Comparison of ENCODE assay signal across 18 cellular contexts in the genomic region with DNA sequence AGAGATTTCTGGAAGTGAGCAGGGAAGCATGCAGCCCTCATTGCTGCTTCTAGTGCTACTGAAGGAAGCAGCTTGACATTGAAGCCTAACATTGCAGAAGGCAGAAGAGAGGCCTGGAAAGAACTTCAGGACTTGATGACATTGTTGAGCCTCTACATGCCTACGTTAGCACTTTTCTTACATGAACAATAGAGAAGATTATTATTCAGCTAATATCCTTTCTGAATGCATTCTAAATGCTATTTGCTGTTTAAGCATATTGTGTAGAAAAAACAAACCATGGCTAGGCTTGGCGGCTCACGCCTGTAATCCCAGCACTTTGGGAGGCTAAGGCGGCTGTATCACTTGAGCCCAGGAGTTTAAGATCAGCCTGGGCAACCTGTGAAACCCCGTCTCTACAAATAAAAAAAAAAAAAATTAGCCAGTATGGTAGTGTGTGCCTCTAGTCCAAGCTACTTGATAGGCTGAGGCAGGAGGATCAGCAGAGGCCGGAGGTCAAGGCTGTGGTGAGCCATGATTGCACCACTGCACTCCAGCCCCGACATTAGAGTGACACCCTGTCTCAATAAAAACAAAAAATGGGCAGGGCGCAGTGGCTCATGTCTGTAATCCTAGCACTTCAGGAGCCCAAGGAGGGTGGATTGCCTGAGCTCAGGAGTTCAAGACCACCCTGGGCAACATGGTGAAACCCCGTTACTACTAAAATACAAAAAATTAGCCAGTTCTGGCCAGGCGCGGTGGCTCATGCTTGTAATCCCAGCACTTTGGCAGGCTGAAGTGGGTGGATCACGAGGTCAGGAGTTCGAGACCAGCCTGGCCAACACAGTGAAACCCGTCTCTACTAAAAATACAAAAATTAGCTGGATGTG. TPM values are rescaled to one million over a fixed set of nuclear protein-coding genes. Genes with fewer than 3 reads are reported as not detected.
A peak's percentile ranks its signal among the peaks of the same experiment; 100 is the strongest.
DNase-seq lines count a peak whose midpoint lies in the region; ATAC-seq and TF ChIP-seq lines count a peak whose summit lies in the region.
"Had no signal": no experiment of that assay in that cellular context is flagged by ENCODE, and none has a peak within 500 bp of the region (broad histone marks: within the 10 kb centered on the region; RNA-seq: fewer than 3 reads in every experiment).

No MANE protein-coding gene starts in this region.

- H3K4me3 ChIP-seq in choroid plexus epithelial cell (ENCODE audit: low read depth, low read length) = no peak overlapping the region
- no peak overlapping the region for H3K4me3 ChIP-seq in lower leg skin (ENCODE audit: low read depth, poor library complexity, severe bottlenecking)
- H3K4me3 ChIP-seq: GM23248, MG63, pancreas, tibial nerve had no signal

- peak overlapping the region; percentile 94 for H3K4me3 Mint-ChIP-seq in natural killer cell treated with Interleukin-12 subunit alpha and Interleukin-12 subunit beta and Interleukin-15 and Interleukin-18, amount 100 ng/mL, for 72 hours
- H3K4me3 Mint-ChIP-seq in natural killer cell = no peak overlapping the region
- H3K4me3 Mint-ChIP-seq in osteocyte (ENCODE audit: unreplicated experiment) = no peak overlapping the region

- ATAC-seq in natural killer cell treated with Interleukin-12 subunit alpha and Interleukin-12 subunit beta and Interleukin-15 and Interleukin-18, amount 100 ng/mL, for 72 hours = no peak
- no peak for ATAC-seq in natural killer cell
- ATAC-seq: left colon; pancreas; stimulated activated memory B cell treated with anti-CD40 and anti-IgM and Interleukin-4, amounts not matched to agents 10 μg/mL and 1 μg/mL and 100 μg/mL, for 72 hours had no signal

- peak overlapping the region in 1 of 2 donors; percentile 86 for H3K27ac Mint-ChIP-seq in natural killer cell treated with Interleukin-12 subunit alpha and Interleukin-12 subunit beta and Interleukin-15 and Interleukin-18, amount 100 ng/mL, for 72 hours
- H3K27ac Mint-ChIP-seq in natural killer cell (no peak overlapping the region), osteocyte (ENCODE audit: unreplicated experiment) (no peak overlapping the region)

- H3K4me1 Mint-ChIP-seq in natural killer cell treated with Interleukin-12 subunit alpha and Interleukin-12 subunit beta and Interleukin-15 and Interleukin-18, amount 100 ng/mL, for 72 hours (ENCODE audit: low read depth in 2 of 2) = peaks cover 14 to 20% of the 10 kb centered on the region in 2 donors
- peaks cover 20 to 24% of the 10 kb centered on the region in 2 donors for H3K4me1 Mint-ChIP-seq in natural killer cell
- H3K4me1 Mint-ChIP-seq in osteocyte (ENCODE audit: unreplicated experiment) = peaks cover 21% of the 10 kb centered on the region

- TF ChIP-seq POLR2A in lower leg skin (IDR thresholded peaks at IDR 0.05) = no peak

- no peaks in the 10 kb centered on the region for H3K27me3 Mint-ChIP-seq in natural killer cell treated with Interleukin-12 subunit alpha and Interleukin-12 subunit beta and Interleukin-15 and Interleukin-18, amount 100 ng/mL, for 72 hours
- H3K27me3 Mint-ChIP-seq in natural killer cell (ENCODE audit: low read depth in 2 of 2) (no peaks in the 10 kb centered on the region), osteocyte (ENCODE audit: unreplicated experiment) (no peaks in the 10 kb centered on the region)
- H3K27me3 Mint-ChIP-seq: stimulated activated memory B cell treated with anti-CD40 and anti-IgM and Interleukin-4, amounts not matched to agents 10 μg/mL and 1 μg/mL and 100 μg/mL, for 72 hours had no signal

- no peaks in the 10 kb centered on the region for H3K9me3 Mint-ChIP-seq in natural killer cell treated with Interleukin-12 subunit alpha and Interleukin-12 subunit beta and Interleukin-15 and Interleukin-18, amount 100 ng/mL, for 72 hours
- H3K9me3 Mint-ChIP-seq in natural killer cell (no peaks in the 10 kb centered on the region), osteocyte (ENCODE audit: unreplicated experiment) (no peaks in the 10 kb centered on the region)
- H3K9me3 Mint-ChIP-seq: CD8-positive, alpha-beta memory T cell; stimulated activated memory B cell treated with anti-CD40 and anti-IgM and Interleukin-4, amounts not matched to agents 10 μg/mL and 1 μg/mL and 100 μg/mL, for 72 hours had no signal

- TF ChIP-seq CTCF in natural killer cell (IDR thresholded peaks at IDR 0.05) (no peak), choroid plexus epithelial cell (conservative IDR thresholded peaks at IDR 0.05; ENCODE audit: low read depth, low read length) (no peak), osteocyte (IDR thresholded peaks at IDR 0.05) (no peak), lower leg skin (IDR thresholded peaks at IDR 0.05) (no peak)

- no peak for DNase-seq in natural killer cell treated with Interleukin-12 subunit alpha and Interleukin-12 subunit beta and Interleukin-15 and Interleukin-18, amount 100 ng/mL, for 72 hours (ENCODE audit: low spot score)
- DNase-seq in natural killer cell (no peak), choroid plexus epithelial cell (ENCODE audit: low read depth) (peak; percentile 38), AG08395 (ENCODE audit: low spot score) (no peak), osteocyte (ENCODE audit: extremely low spot score, unreplicated experiment) (no peak), lower leg skin (ENCODE audit: low spot score in 2 of 2) (no peak)
- DNase-seq: CD8-positive, alpha-beta memory T cell; effector CD4-positive, alpha-beta T cell; GM23248; hippocampal formation; left colon; MG63; NCI-H2081; NCI-H526; pancreas; small intestine had no signal

- intact Hi-C loops in natural killer cell (cut with micrococcal nuclease) = loop anchor here (5.0 kb wide), 1 partner anchor 35 kb away; a partner anchor contains a TSS
- intact Hi-C loops in lower leg skin (cut with DNase I; ENCODE audit: low total_unique reads) = no loop called here

- peaks cover 7% of the 10 kb centered on the region for H3K36me3 Mint-ChIP-seq in natural killer cell treated with Interleukin-12 subunit alpha and Interleukin-12 subunit beta and Interleukin-15 and Interleukin-18, amount 100 ng/mL, for 72 hours
- H3K36me3 Mint-ChIP-seq in natural killer cell (no peaks in the 10 kb centered on the region), osteocyte (ENCODE audit: unreplicated experiment) (no peaks in the 10 kb centered on the region)
- H3K36me3 Mint-ChIP-seq: stimulated activated memory B cell treated with anti-CD40 and anti-IgM and Interleukin-4, amounts not matched to agents 10 μg/mL and 1 μg/mL and 100 μg/mL, for 72 hours had no signal

- WGBS in lower leg skin, 2 donors = 82% methylated on average over 14 of the region's 14 CpGs

RNA-seq across cellular contexts. Expression of a gene that starts 2.2 kb away (rescaled TPM):
- total RNA-seq in natural killer cell treated with Interleukin-12 subunit alpha and Interleukin-12 subunit beta and Interleukin-15 and Interleukin-18, amount 100 ng/mL, for 72 hours = 100 to 1,000 TPM in 1 of 2 donors, 10 to 100 TPM in 1; 90.2 to 199 TPM
- total RNA-seq in natural killer cell (1 to 10 TPM; 2.1 to 4.8 (median 4.1) TPM), osteocyte (13.3 and 15.7 TPM in 2 replicates), lower leg skin (10 to 100 TPM in 2 of 4 donors, 1 to 10 TPM in 2; 3.2 to 12.9 (median 8.6) TPM)

RNA-seq across cellular contexts. Expression of a gene that starts 22.6 kb away (rescaled TPM):
- 10 to 100 TPM; 10.4 to 11.6 TPM for total RNA-seq in natural killer cell treated with Interleukin-12 subunit alpha and Interleukin-12 subunit beta and Interleukin-15 and Interleukin-18, amount 100 ng/mL, for 72 hours
- 10 to 100 TPM; 10.2 to 15.6 (median 11.6) TPM for total RNA-seq in natural killer cell
- 6.2 and 6.8 TPM in 2 replicates for total RNA-seq in osteocyte
- total RNA-seq in lower leg skin = 10 to 100 TPM; 22.0 to 26.6 (median 25.0) TPM

RNA-seq across cellular contexts. Expression of a gene that starts 35.3 kb away (rescaled TPM):
- total RNA-seq in natural killer cell treated with Interleukin-12 subunit alpha and Interleukin-12 subunit beta and Interleukin-15 and Interleukin-18, amount 100 ng/mL, for 72 hours = 100 to 1,000 TPM in 1 of 2 donors, 10 to 100 TPM in 1; 79.6 to 110 TPM
- total RNA-seq in natural killer cell (100 to 1,000 TPM; 192 to 251 (median 237) TPM), osteocyte (38.7 and 40.1 TPM in 2 replicates), lower leg skin (10 to 100 TPM; 11.2 to 32.0 (median 15.9) TPM)

RNA-seq across cellular contexts. Expression of a gene that starts 36.4 kb away (rescaled TPM):
- 10 to 100 TPM; 31.5 to 43.5 TPM for total RNA-seq in natural killer cell treated with Interleukin-12 subunit alpha and Interleukin-12 subunit beta and Interleukin-15 and Interleukin-18, amount 100 ng/mL, for 72 hours
- total RNA-seq in natural killer cell (100 to 1,000 TPM in 1 of 3 donors, 10 to 100 TPM in 2; 48.9 to 101 (median 96.1) TPM), osteocyte (8.4 and 10.5 TPM in 2 replicates), lower leg skin (10 to 100 TPM; 15.9 to 21.0 (median 17.6) TPM)

RNA-seq across cellular contexts. Expression of a gene that starts 36.5 kb away (rescaled TPM):
- 100 to 1,000 TPM in 1 of 2 donors, 10 to 100 TPM in 1; 77.1 to 257 TPM for total RNA-seq in natural killer cell treated with Interleukin-12 subunit alpha and Interleukin-12 subunit beta and Interleukin-15 and Interleukin-18, amount 100 ng/mL, for 72 hours
- total RNA-seq in natural killer cell (10 to 100 TPM; 23.6 to 30.0 (median 24.0) TPM), osteocyte (48.9 and 53.6 TPM in 2 replicates), lower leg skin (10 to 100 TPM in 3 of 4 donors, 1 to 10 TPM in 1; 6.2 to 19.0 (median 15.7) TPM)
